In genomic region chr3:99475229-99475628, GRCh38 we compare ENCODE assay signal across 24 cellular contexts.
DNase-seq lines count a peak whose midpoint lies in the region; ATAC-seq and TF ChIP-seq lines count a peak whose summit lies in the region.
"Had no signal": no experiment of that assay in that cellular context is flagged by ENCODE, and none has a peak within 500 bp of the region (broad histone marks: within the 10 kb centered on the region; RNA-seq: fewer than 3 reads in every experiment).

No MANE protein-coding gene starts in this region.

- H3K4ac ChIP-seq in neuronal stem cell (ENCODE audit: low read length): no peak overlapping the region

- H2BK12ac ChIP-seq in neuronal stem cell (ENCODE audit: low read length): no peak overlapping the region

- DNase-seq in EH (ENCODE audit: low read depth) (peak; percentile 35), HFFc6 (no peak), fibroblast of gingiva (ENCODE audit: low read depth) (peak; percentile 27), osteocyte (ENCODE audit: extremely low spot score, unreplicated experiment) (no peak), NCI-H1417 treated with DMSO at 0.1 percent for 48 hours (lab: John Stamatoyannopoulos, UW) (no peak), neuronal stem cell (ENCODE audit: low spot score) (no peak)
- DNase-seq: Caco-2; CD8-positive, alpha-beta T cell; NCI-H1048; NCI-H1417; NCI-H1694 treated with DMSO at 0.1 percent for 48 hours; NCI-H2081; NCI-H2227 treated with DMSO at 0.1 percent for 48 hours; NCI-H526 treated with DMSO at 0.1 percent for 48 hours; SHP77 had no signal

- no peaks in the 10 kb centered on the region for H3K27me3 Mint-ChIP-seq in HFFc6 (ENCODE audit: insufficient read depth)
- H3K27me3 Mint-ChIP-seq in osteocyte (ENCODE audit: unreplicated experiment): no peaks in the 10 kb centered on the region
- H3K27me3 Mint-ChIP-seq: B cell, IgD-negative memory B cell had no signal

- H3K9me3 ChIP-seq in neuronal stem cell (replicated peaks in 1 of 2; ENCODE audit: control insufficient read depth in 2 of 2, insufficient read depth in 1 of 2, low read depth in 1 of 2, low read length in 2 of 2): no peaks in the 10 kb centered on the region
- H3K9me3 ChIP-seq: HAP-1 had no signal

- H3K9ac ChIP-seq in neuronal stem cell (ENCODE audit: low read depth, low read length, poor library complexity): no peak overlapping the region
- H3K9ac ChIP-seq: KMS-11 had no signal

- H3K4me1 Mint-ChIP-seq in HFFc6 (ENCODE audit: low read depth) (peaks cover 36% of the 10 kb centered on the region), osteocyte (ENCODE audit: unreplicated experiment) (peaks cover 67% of the 10 kb centered on the region)
- H3K4me1 Mint-ChIP-seq: B cell had no signal

- H3K27me3 ChIP-seq in neuronal stem cell (ENCODE audit: control insufficient read depth in 3 of 3, insufficient read depth in 3 of 3, low read depth in 1 of 3, low read length in 3 of 3): no peaks in the 10 kb centered on the region

- H3K14ac ChIP-seq in neuronal stem cell (ENCODE audit: low read length): no peak overlapping the region

- peaks cover 0 to 1% of the 10 kb centered on the region in 2 donors for H3K4me1 ChIP-seq in neuronal stem cell (ENCODE audit: control insufficient read depth in 2 of 2, insufficient read depth in 1 of 2, low read depth in 1 of 2, low read length in 2 of 2)
- H3K4me1 ChIP-seq: Caco-2, HAP-1 had no signal

- H3K27ac Mint-ChIP-seq in HFFc6: peak overlapping the region; percentile 5; the same call in 1 of the 2 replicates
- H3K27ac Mint-ChIP-seq in osteocyte (ENCODE audit: unreplicated experiment): peak overlapping the region; percentile 76
- H3K27ac Mint-ChIP-seq: B cell; CD8-positive, alpha-beta T cell; GM23338; IgD-negative memory B cell had no signal

- H2BK5ac ChIP-seq in neuronal stem cell (ENCODE audit: low read length): no peak overlapping the region

- WGBS in neuronal stem cell (ENCODE audit: extremely low coverage in 2 of 2, insufficient read length in 2 of 2, insufficient replicate concordance in 1 of 2), 2 donors: no CpG with 5 or more reads among the region's 2 CpGs

- H3K36me3 Mint-ChIP-seq in HFFc6 (ENCODE audit: low read depth) (peaks cover 25% of the 10 kb centered on the region), osteocyte (ENCODE audit: unreplicated experiment) (peaks cover 18% of the 10 kb centered on the region)
- H3K36me3 Mint-ChIP-seq: CD8-positive, alpha-beta T cell; IgD-negative memory B cell had no signal

- H3K4me3 ChIP-seq in neuronal stem cell (ENCODE audit: low read length in 2 of 2): no peak overlapping the region
- H3K4me3 ChIP-seq: GM23338, HAP-1 had no signal

- H2BK120ac ChIP-seq in neuronal stem cell (ENCODE audit: low read depth, low read length): no peak overlapping the region

- H3K9me3 Mint-ChIP-seq in HFFc6 (peaks cover 22% of the 10 kb centered on the region), osteocyte (ENCODE audit: unreplicated experiment) (peaks cover 15% of the 10 kb centered on the region)

- no peak overlapping the region for H4K8ac ChIP-seq in neuronal stem cell (ENCODE audit: low read depth, low read length)

- H3K79me1 ChIP-seq in neuronal stem cell (ENCODE audit: low read depth, low read length): no peaks in the 10 kb centered on the region

- TF ChIP-seq CTCF in HFFc6 (IDR thresholded peaks at IDR 0.05): no peak
- no peak for TF ChIP-seq CTCF in osteocyte (IDR thresholded peaks at IDR 0.05)

- no peak for ATAC-seq in GM21825 (IDR thresholded peaks at IDR 0.05; ENCODE audit: unreplicated experiment)
- no peak for ATAC-seq in GM21786 (IDR thresholded peaks at IDR 0.05; ENCODE audit: unreplicated experiment)
- ATAC-seq: CD8-positive, alpha-beta T cell; GM23338 had no signal

- H2AK5ac ChIP-seq in neuronal stem cell (ENCODE audit: low read depth, low read length): no peak overlapping the region

- no peak overlapping the region for H2BK15ac ChIP-seq in neuronal stem cell (ENCODE audit: low read length)

- no peak overlapping the region for H2AFZ ChIP-seq in neuronal stem cell (ENCODE audit: low read length)
- H2AFZ ChIP-seq: GM23338 had no signal

- H3K4me2 ChIP-seq in neuronal stem cell (ENCODE audit: insufficient read depth, low read length, poor library complexity, severe bottlenecking): no peak overlapping the region
- H3K4me2 ChIP-seq: GM23338, KMS-11 had no signal

- no peak overlapping the region for H3K18ac ChIP-seq in neuronal stem cell (ENCODE audit: low read length)

- no peak overlapping the region for H3K4me3 Mint-ChIP-seq in HFFc6
- H3K4me3 Mint-ChIP-seq in osteocyte (ENCODE audit: unreplicated experiment): no peak overlapping the region
- H3K4me3 Mint-ChIP-seq: B cell; CD8-positive, alpha-beta T cell; GM23338; IgD-negative memory B cell had no signal

- no peaks in the 10 kb centered on the region for H3K36me3 ChIP-seq in neuronal stem cell (replicated peaks in 1 of 2; ENCODE audit: control insufficient read depth in 2 of 2, insufficient read depth in 2 of 2, low read length in 2 of 2)
- H3K36me3 ChIP-seq: HAP-1 had no signal

- H3K23ac ChIP-seq in neuronal stem cell (ENCODE audit: low read depth, low read length, poor library complexity): no peak overlapping the region

- no peak overlapping the region for H4K91ac ChIP-seq in neuronal stem cell (ENCODE audit: low read depth, low read length, poor library complexity)

- no peak overlapping the region for H3K27ac ChIP-seq in neuronal stem cell (replicated peaks; ENCODE audit: low read length)
- H3K27ac ChIP-seq: C4-2B, KMS-11, RWPE1 had no signal

Comparison
In these comparisons a context has a peak if more than half of its experiments do, and no peak if none do; other contexts are left out.
1. DNase-seq: peak in EH (single experiment) and fibroblast of gingiva (single experiment); none in HFFc6 (single experiment), osteocyte (single experiment), NCI-H1417 treated with DMSO at 0.1 percent for 48 hours (single experiment) and neuronal stem cell (single experiment).